Comparison of ENCODE assay signal across 12 cellular contexts in the genomic region with DNA sequence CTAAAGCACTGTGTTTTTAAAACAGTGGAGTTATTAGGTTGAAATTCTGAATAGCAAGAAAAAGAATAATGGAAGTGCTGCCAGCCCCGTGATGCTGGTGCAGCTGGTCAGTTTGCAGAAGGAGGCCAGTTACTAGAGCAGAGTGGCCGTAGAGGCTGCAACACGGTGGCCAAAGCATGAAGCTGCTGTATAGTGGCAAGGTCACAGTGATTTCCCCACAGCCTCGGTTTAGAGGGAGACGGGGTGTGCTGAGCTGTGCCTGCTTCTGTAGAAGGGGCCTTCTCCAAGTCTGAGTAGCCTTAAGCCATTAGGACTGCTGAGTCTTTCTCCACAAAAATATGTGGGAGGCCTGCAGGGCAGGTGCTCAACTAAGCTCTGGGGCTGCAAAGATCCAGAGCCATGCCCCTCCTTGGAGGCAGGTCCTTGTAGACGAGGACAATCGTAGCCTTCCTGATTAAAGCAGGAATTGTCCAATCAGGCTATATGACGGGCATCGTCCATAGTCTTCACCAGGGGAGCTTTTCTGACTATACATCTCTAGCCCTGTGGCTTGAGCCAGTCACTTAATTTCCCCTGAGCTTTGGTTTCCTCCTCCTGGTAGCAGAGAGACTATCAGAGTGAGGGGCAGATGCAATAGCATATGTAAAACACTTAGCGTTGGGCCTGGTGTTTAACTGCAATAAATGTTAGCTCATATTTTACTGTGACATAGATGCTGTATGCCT.
DNase-seq lines count a peak whose midpoint lies in the region; ATAC-seq and TF ChIP-seq lines count a peak whose summit lies in the region.
"Had no signal": no experiment of that assay in that cellular context is flagged by ENCODE, and none has a peak within 500 bp of the region (broad histone marks: within the 10 kb centered on the region; RNA-seq: fewer than 3 reads in every experiment).

No MANE protein-coding gene starts in this region.

- no peak for ATAC-seq in lower lobe of right lung
- ATAC-seq in activated T-cell treated with anti-CD3 and anti-CD28 coated beads, Interleukin-2, amount 50 U/mL, for 4 hours = no peak
- ATAC-seq: sciatic nerve had no signal

- H3K4me3 ChIP-seq in BLaER1 treated with 17β-estradiol and CSF1 and Interleukin-3, amounts not matched to agents 10 nM and 100 nM = no peak overlapping the region
- H3K4me3 ChIP-seq in adrenal gland (no peak overlapping the region), lower lobe of right lung (no peak overlapping the region), stomach smooth muscle (ENCODE audit: low read length in 2 of 2) (peak overlapping the region in 1 of 2 donors; percentile 8)

- peak in 5 of 7 donors; percentile 43 to 67 (median 58) for DNase-seq in adrenal gland
- no peak for DNase-seq in lower lobe of right lung
- DNase-seq in activated CD4-positive, CD25-positive, alpha-beta regulatory T cell treated with anti-CD3 and anti-CD28 coated beads, Interleukin-2, amount 50 U/mL, for 72 hours = no peak
- DNase-seq in CD1c-positive myeloid dendritic cell (ENCODE audit: extremely low spot score) = no peak
- no peak for DNase-seq in activated T-cell treated with anti-CD3 and anti-CD28 coated beads, Interleukin-2, amount 50 U/mL, for 4 hours
- no peak for DNase-seq in HEK293T (ENCODE audit: extremely low spot score)
- DNase-seq: activated CD4-positive, alpha-beta T cell treated with anti-CD3 and anti-CD28 coated beads, Interleukin-2, amount 10 ng/mL, durations not matched to agents 24 days and 14 days; effector CD4-positive, alpha-beta T cell; OCI-M1 had no signal

- no peaks in the 10 kb centered on the region for H3K27me3 ChIP-seq in BLaER1 treated with 17β-estradiol and CSF1 and Interleukin-3, amounts not matched to agents 10 nM and 100 nM
- H3K27me3 ChIP-seq in adrenal gland = no peaks in the 10 kb centered on the region
- no peaks in the 10 kb centered on the region for H3K27me3 ChIP-seq in lower lobe of right lung (ENCODE audit: low read depth)
- H3K27me3 ChIP-seq in stomach smooth muscle (ENCODE audit: control insufficient read depth in 1 of 2, insufficient read depth in 2 of 2, low read length in 2 of 2) = no peaks in the 10 kb centered on the region

- whole genome bisulfite sequencing in adrenal gland, 4 donors = 44 to 59% (median 46%) methylated on average over 8 to 10 of the region's 10 CpGs

- no peaks in the 10 kb centered on the region for H3K36me3 Mint-ChIP-seq in activated T-cell treated with anti-CD3 and anti-CD28 coated beads, Interleukin-2, amount 50 U/mL, for 4 hours (ENCODE audit: insufficient read depth)

- no peak overlapping the region for H3K4me3 Mint-ChIP-seq in activated T-cell treated with anti-CD3 and anti-CD28 coated beads, Interleukin-2, amount 50 U/mL, for 4 hours
- H3K4me3 Mint-ChIP-seq: activated CD4-positive, alpha-beta T cell treated with anti-CD3 and anti-CD28 coated beads, Interleukin-2, amount 10 ng/mL, durations not matched to agents 24 days and 14 days had no signal

- intact Hi-C loops in adrenal gland (cut with DNase I) = no loop called here
- intact Hi-C loops in lower lobe of right lung (cut with DNase I) = no loop called here

- H3K36me3 ChIP-seq in BLaER1 treated with 17β-estradiol and CSF1 and Interleukin-3, amounts not matched to agents 10 nM and 100 nM = no peaks in the 10 kb centered on the region
- no peaks in the 10 kb centered on the region for H3K36me3 ChIP-seq in adrenal gland (replicated peaks in 1 of 2)
- no peaks in the 10 kb centered on the region for H3K36me3 ChIP-seq in lower lobe of right lung
- H3K36me3 ChIP-seq in stomach smooth muscle (ENCODE audit: control insufficient read depth in 2 of 2, insufficient read depth in 2 of 2, low read length in 2 of 2) = no peaks in the 10 kb centered on the region

- peaks cover 55 to 94% (median 90%) of the 10 kb centered on the region in 10 experiments for H3K4me1 ChIP-seq in BLaER1 treated with 17β-estradiol and CSF1 and Interleukin-3, amounts not matched to agents 10 nM and 100 nM
- H3K4me1 ChIP-seq in adrenal gland (replicated peaks in 1 of 2) (peaks cover 15 to 66% of the 10 kb centered on the region in 2 donors), lower lobe of right lung (peaks cover 54% of the 10 kb centered on the region), stomach smooth muscle (ENCODE audit: control insufficient read depth, insufficient read depth, low read length) (peaks cover 57% of the 10 kb centered on the region)

- H3K9ac ChIP-seq in BLaER1 treated with 17β-estradiol and CSF1 and Interleukin-3, amounts not matched to agents 10 nM and 100 nM = peak overlapping the region in 1 of 11 experiments; percentile 3; a peak in 1 of 22 replicates
- peak overlapping the region in 1 of 2 donors; percentile 5 for H3K9ac ChIP-seq in stomach smooth muscle (ENCODE audit: low read length in 2 of 2)

- H3K9me3 ChIP-seq in BLaER1 treated with 17β-estradiol and CSF1 and Interleukin-3, amounts not matched to agents 10 nM and 100 nM (replicated peaks in 1 of 11) = no peaks in the 10 kb centered on the region
- no peaks in the 10 kb centered on the region for H3K9me3 ChIP-seq in adrenal gland (replicated peaks in 1 of 3)
- H3K9me3 ChIP-seq in lower lobe of right lung = no peaks in the 10 kb centered on the region
- H3K9me3 ChIP-seq in stomach smooth muscle (ENCODE audit: control insufficient read depth in 2 of 2, low read length in 2 of 2) = no peaks in the 10 kb centered on the region

- H3K9me3 Mint-ChIP-seq in activated T-cell treated with anti-CD3 and anti-CD28 coated beads, Interleukin-2, amount 50 U/mL, for 4 hours = no peaks in the 10 kb centered on the region
- H3K9me3 Mint-ChIP-seq: activated CD4-positive, alpha-beta T cell treated with anti-CD3 and anti-CD28 coated beads, Interleukin-2, amount 10 ng/mL, durations not matched to agents 24 days and 14 days had no signal

- H3K4me1 Mint-ChIP-seq in activated T-cell treated with anti-CD3 and anti-CD28 coated beads, Interleukin-2, amount 50 U/mL, for 4 hours (ENCODE audit: low read depth) = peaks cover 61% of the 10 kb centered on the region

- H3K27ac ChIP-seq in BLaER1 treated with 17β-estradiol and CSF1 and Interleukin-3, amounts not matched to agents 10 nM and 100 nM = no peak overlapping the region
- H3K27ac ChIP-seq in adrenal gland (peak overlapping the region in 3 of 5 donors; percentile 3 to 90 (median 45)), lower lobe of right lung (peak overlapping the region; percentile 37), stomach smooth muscle (ENCODE audit: low read length) (peak overlapping the region; percentile 91)

- H3K27me3 Mint-ChIP-seq in activated T-cell treated with anti-CD3 and anti-CD28 coated beads, Interleukin-2, amount 50 U/mL, for 4 hours (ENCODE audit: low read depth) = no peaks in the 10 kb centered on the region
- H3K27me3 Mint-ChIP-seq: activated CD4-positive, alpha-beta T cell treated with anti-CD3 and anti-CD28 coated beads, Interleukin-2, amount 10 ng/mL, durations not matched to agents 24 days and 14 days had no signal

- POLR2A ChIA-PET in HEK293T (lab: Yijun Ruan, JAX) = interaction anchor here (0.6 to 2.0 kb wide), 5 partner anchors 11 to 347 kb away, joined by 3 to 7 read pairs (median 5); no protein-coding TSS in a partner anchor

- CTCF ChIA-PET in HEK293T (lab: Yijun Ruan, JAX) = interaction anchor here (0.6 to 2.9 kb wide), 9 partner anchors 9 to 337 kb away, joined by 3 to 14 read pairs (median 4); no protein-coding TSS in a partner anchor

- no peak for TF ChIP-seq CTCF in adrenal gland (IDR thresholded peaks at IDR 0.05)
- TF ChIP-seq CTCF in lower lobe of right lung (IDR thresholded peaks at IDR 0.05) = no peak

- TF ChIP-seq POLR2A in adrenal gland (IDR thresholded peaks at IDR 0.05) = peak in 1 of 2 donors; percentile 13

- peak overlapping the region in 9 of 11 experiments; percentile 9 to 99 (median 88); a peak in 16 of 22 replicates for H3K4me2 ChIP-seq in BLaER1 treated with 17β-estradiol and CSF1 and Interleukin-3, amounts not matched to agents 10 nM and 100 nM

- H4K20me1 ChIP-seq in BLaER1 treated with 17β-estradiol and CSF1 and Interleukin-3, amounts not matched to agents 10 nM and 100 nM = peaks cover 57 to 99% (median 96%) of the 10 kb centered on the region in 11 experiments; a peak in 21 of 22 replicates

TF ChIP-seq in HEK293T, 16 proteins besides CTCF, POLR2A, EP300 and RAD21:
- TF ChIP-seq LEF1 (IDR thresholded peaks at IDR 0.05; ENCODE audit: borderline replicate concordance) = no peak
- TF ChIP-seq FOXA1 (IDR thresholded peaks at IDR 0.05) = no peak
- no peak for TF ChIP-seq HDGF (IDR thresholded peaks at IDR 0.05; ENCODE audit: borderline replicate concordance)
- no peak for TF ChIP-seq CTBP1 (IDR thresholded peaks at IDR 0.05; ENCODE audit: borderline replicate concordance)
- TF ChIP-seq TARDBP (IDR thresholded peaks at IDR 0.05) = no peak
- no peak for TF ChIP-seq BHLHE40 (IDR thresholded peaks at IDR 0.05; ENCODE audit: borderline replicate concordance)
- no peak for TF ChIP-seq FOXK2 (IDR thresholded peaks at IDR 0.05)
- no peak for TF ChIP-seq SP1 (IDR thresholded peaks at IDR 0.05)
- no peak for TF ChIP-seq ZNF384 (IDR thresholded peaks at IDR 0.05)
- TF ChIP-seq ARNT (IDR thresholded peaks at IDR 0.05) = no peak
- no peak for TF ChIP-seq FOXM1 (IDR thresholded peaks at IDR 0.05; ENCODE audit: borderline replicate concordance)
- TF ChIP-seq L3MBTL2 (conservative IDR thresholded peaks at IDR 0.05) = no peak
- TF ChIP-seq NFRKB (IDR thresholded peaks at IDR 0.05) = no peak
- no peak for TF ChIP-seq SUZ12 (IDR thresholded peaks at IDR 0.05)
- TF ChIP-seq, protein P1, sequence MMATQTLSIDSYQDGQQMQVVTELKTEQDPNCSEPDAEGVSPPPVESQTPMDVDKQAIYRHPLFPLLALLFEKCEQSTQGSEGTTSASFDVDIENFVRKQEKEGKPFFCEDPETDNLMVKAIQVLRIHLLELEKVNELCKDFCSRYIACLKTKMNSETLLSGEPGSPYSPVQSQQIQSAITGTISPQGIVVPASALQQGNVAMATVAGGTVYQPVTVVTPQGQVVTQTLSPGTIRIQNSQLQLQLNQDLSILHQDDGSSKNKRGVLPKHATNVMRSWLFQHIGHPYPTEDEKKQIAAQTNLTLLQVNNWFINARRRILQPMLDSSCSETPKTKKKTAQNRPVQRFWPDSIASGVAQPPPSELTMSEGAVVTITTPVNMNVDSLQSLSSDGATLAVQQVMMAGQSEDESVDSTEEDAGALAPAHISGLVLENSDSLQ (IDR thresholded peaks at IDR 0.05) = no peak
- TF ChIP-seq ELF4 (IDR thresholded peaks at IDR 0.05) = no peak
TF ChIP-seq in HEK293T: peak in this region for 0.

Comparison
In these comparisons a context has a peak if more than half of its experiments do, and no peak if none do; other contexts are left out.
1. H3K27ac ChIP-seq: peak in adrenal gland (3 of 5), lower lobe of right lung (single experiment) and stomach smooth muscle (single experiment); none in BLaER1 treated with 17β-estradiol and CSF1 and Interleukin-3, amounts not matched to agents 10 nM and 100 nM (0 of 11).
2. DNase-seq: peak in adrenal gland (5 of 7); none in lower lobe of right lung (single experiment), activated CD4-positive, CD25-positive, alpha-beta regulatory T cell treated with anti-CD3 and anti-CD28 coated beads, Interleukin-2, amount 50 U/mL, for 72 hours (single experiment), CD1c-positive myeloid dendritic cell (single experiment), activated T-cell treated with anti-CD3 and anti-CD28 coated beads, Interleukin-2, amount 50 U/mL, for 4 hours (single experiment) and HEK293T (single experiment).